In genomic region chr1:17239420-17239819, GRCh38 we compare ENCODE assay signal across 9 cellular contexts. TPM values are rescaled to one million over a fixed set of nuclear protein-coding genes. Genes with fewer than 3 reads are reported as not detected.
A peak's percentile ranks its signal among the peaks of the same experiment; 100 is the strongest.
DNase-seq lines count a peak whose midpoint lies in the region; ATAC-seq and TF ChIP-seq lines count a peak whose summit lies in the region.
"Had no signal": no experiment of that assay in that cellular context is flagged by ENCODE, and none has a peak within 500 bp of the region (broad histone marks: within the 10 kb centered on the region; RNA-seq: fewer than 3 reads in every experiment).

No MANE protein-coding gene starts in this region.

- H3K36me3 ChIP-seq in HEK293 (ENCODE audit: control insufficient read depth in 2 of 2, insufficient read depth in 1 of 2, low read length in 2 of 2) (no peaks in the 10 kb centered on the region), mammary epithelial cell (ENCODE audit: insufficient read depth, low read length) (no peaks in the 10 kb centered on the region), right lobe of liver (no peaks in the 10 kb centered on the region)

- H3K27ac ChIP-seq in HEK293 (ENCODE audit: extremely low read depth, low read depth, low read length) (no peak overlapping the region), mammary epithelial cell (ENCODE audit: insufficient read depth, low read depth, low read length) (no peak overlapping the region), right lobe of liver (no peak overlapping the region)

- POLR2A ChIA-PET in HEK293 (lab: Yijun Ruan, JAX) = interaction anchor here (0.6 kb wide), 1 partner anchor 119 kb away, joined by 3 read pairs; no protein-coding TSS in a partner anchor

- no TSS peak for BruUV-seq in mammary epithelial cell (replicated peaks; lab: Mats Ljungman, UMichigan)

- no peak for TF ChIP-seq POLR2A in right lobe of liver (IDR thresholded peaks at IDR 0.05)

- H2AFZ ChIP-seq in mammary epithelial cell (ENCODE audit: low read depth, low read length) = no peak overlapping the region

- dilution Hi-C loops in mammary epithelial cell (cut with HindIII; ENCODE audit: low sequenced_read_pairs) = no loop called here

- DNase-seq in DMS153 treated with DMSO at 0.1 percent for 48 hours (lab: John Stamatoyannopoulos, UW; ENCODE audit: unreplicated experiment) (peak; percentile 49), NCI-H774 (lab: John Stamatoyannopoulos, UW) (peak; percentile 11), mammary epithelial cell (peak; percentile 91), right lobe of liver (no peak)
- DNase-seq in activated CD8-positive, alpha-beta memory T cell treated with anti-CD3 and anti-CD28 coated beads, Interleukin-2, amount 50 U/mL, for 48 hours = no peak
- DNase-seq: natural killer cell had no signal

- H3K27me3 ChIP-seq in mammary epithelial cell (ENCODE audit: insufficient read depth, low read length) (no peaks in the 10 kb centered on the region), right lobe of liver (no peaks in the 10 kb centered on the region)

- H3K9ac ChIP-seq in mammary epithelial cell (ENCODE audit: insufficient read depth, low read length) = no peak overlapping the region

- CTCF ChIA-PET in HEK293 (lab: Yijun Ruan, JAX) (interaction anchor here (0.6 to 11.3 kb wide), 4 partner anchors 28 to 632 kb away, joined by 3 to 281 read pairs (median 4); partner anchors contain the start of gene PADI2), mammary epithelial cell (lab: Charles Lee; ENCODE audit: low non-redundant PET) (interaction anchor here (0.6 kb wide), 1 partner anchor 238 kb away, joined by 10 read pairs; no protein-coding TSS in a partner anchor)

- in situ Hi-C loops in mammary epithelial cell (cut with MboI; ENCODE audit: low sequenced_read_pairs in 2 of 2) = loop anchor here (5.0 to 10.0 kb wide), 3 partner anchors 95 to 168 kb away; no protein-coding TSS in a partner anchor

- no peaks in the 10 kb centered on the region for H3K9me3 ChIP-seq in HEK293 (ENCODE audit: control insufficient read depth, insufficient read depth, low read depth, low read length)
- no peaks in the 10 kb centered on the region for H3K9me3 ChIP-seq in mammary epithelial cell (replicated peaks; ENCODE audit: insufficient read depth, low read length)
- no peaks in the 10 kb centered on the region for H3K9me3 ChIP-seq in right lobe of liver

- H3K4me1 ChIP-seq in HEK293 (ENCODE audit: control insufficient read depth, insufficient read depth, low read length) = no peaks in the 10 kb centered on the region
- peaks cover 15% of the 10 kb centered on the region for H3K4me1 ChIP-seq in mammary epithelial cell (ENCODE audit: insufficient read depth, low read length)
- peaks cover 0 to 5% (median 0%) of the 10 kb centered on the region in 4 donors for H3K4me1 ChIP-seq in right lobe of liver

- H3K79me2 ChIP-seq in mammary epithelial cell (ENCODE audit: insufficient read depth, low read length) = no peaks in the 10 kb centered on the region

- WGBS in mammary epithelial cell (ENCODE audit: low coverage, missing lambda C conversion rate) = 100% methylated on average over 1 of the region's 1 CpG
- WGBS in right lobe of liver (ENCODE audit: insufficient coverage, low coverage, low lambda C conversion rate, missing lambda C conversion rate) = 17% methylated on average over 1 of the region's 1 CpG

- H3K4me2 ChIP-seq in mammary epithelial cell (ENCODE audit: insufficient read depth, low read depth, low read length) = no peak overlapping the region

- H4K20me1 ChIP-seq in mammary epithelial cell (ENCODE audit: insufficient read depth, low read length) = no peaks in the 10 kb centered on the region

- ATAC-seq in right lobe of liver (peak; percentile 46 to 70 (median 56)), HG03565 (IDR thresholded peaks at IDR 0.05; ENCODE audit: unreplicated experiment) (no peak), GM18502 (IDR thresholded peaks at IDR 0.05; ENCODE audit: poor library complexity, unreplicated experiment) (no peak)

- no peak overlapping the region for H3K4me3 ChIP-seq in HEK293 (ENCODE audit: low read depth, low read length)
- H3K4me3 ChIP-seq in mammary epithelial cell (replicated peaks in 1 of 3; ENCODE audit: insufficient read depth in 1 of 3, low read depth in 2 of 3, low read length in 3 of 3) = no peak overlapping the region
- H3K4me3 ChIP-seq in right lobe of liver = no peak overlapping the region

- intact Hi-C loops in mammary epithelial cell (cut with micrococcal nuclease) (loop anchor here (1.0 kb wide), 1 partner anchor 130 kb away; no protein-coding TSS in a partner anchor), right lobe of liver (cut with DNase I) (loop anchor here (5.0 kb wide), 2 partner anchors 177 to 182 kb away; no protein-coding TSS in a partner anchor)

- no peak for TF ChIP-seq CTCF in HEK293 (tag by site-specific recombination; IDR thresholded peaks at IDR 0.05)
- no peak for TF ChIP-seq CTCF in mammary epithelial cell (conservative IDR thresholded peaks at IDR 0.05 in 1 of 2, IDR thresholded peaks at IDR 0.05 in 1 of 2; ENCODE audit: extremely low read depth in 1 of 2, insufficient read depth in 1 of 2, low read depth in 1 of 2, low read length in 2 of 2)
- TF ChIP-seq CTCF in right lobe of liver (IDR thresholded peaks at IDR 0.05) = no peak

TF ChIP-seq in HEK293, 187 proteins besides CTCF, POLR2A, EP300 and RAD21:
- peak; percentile 60 for TF ChIP-seq ZBTB48 (tag by site-specific recombination; IDR thresholded peaks at IDR 0.05)
- TF ChIP-seq ZNF544 (tag by site-specific recombination; IDR thresholded peaks at IDR 0.05) = no peak
- TF ChIP-seq ZNF624 (tag by site-specific recombination; IDR thresholded peaks at IDR 0.05) = no peak
- no peak for TF ChIP-seq ZBTB17 (tag by site-specific recombination; IDR thresholded peaks at IDR 0.05)
- no peak for TF ChIP-seq ZNF530 (tag by site-specific recombination; IDR thresholded peaks at IDR 0.05; ENCODE audit: low read depth)
- TF ChIP-seq ZXDB (tag by site-specific recombination; IDR thresholded peaks at IDR 0.05) = 0 out of 2 replicates have a peak, but pooled peaks have one; percentile 41
- TF ChIP-seq ZNF248 (tag by site-specific recombination; IDR thresholded peaks at IDR 0.05) = no peak
- 0 out of 2 replicates have a peak, but pooled peaks have one; percentile 14 for TF ChIP-seq SP7 (tag by site-specific recombination; IDR thresholded peaks at IDR 0.05)
- TF ChIP-seq ZNF48 (tag by site-specific recombination; IDR thresholded peaks at IDR 0.05) = no peak
- 0 out of 2 replicates have a peak, but pooled peaks have one; percentile 23 for TF ChIP-seq ZNF184 (tag by site-specific recombination; IDR thresholded peaks at IDR 0.05)

RNA-seq across cellular contexts. Expression of gene PADI3, which starts 9.5 kb away (rescaled TPM):
- 1 to 10 TPM; 1.3 to 7.7 TPM for total RNA-seq in mammary epithelial cell
- 6.9 TPM for polyA plus RNA-seq in mammary epithelial cell
- 15.9 TPM for polyA minus RNA-seq in mammary epithelial cell
- total RNA-seq in right lobe of liver = not detected
- total RNA-seq: natural killer cell had no signal

RNA-seq across cellular contexts. Expression of gene PADI1, which starts 34.5 kb away (rescaled TPM):
- total RNA-seq in mammary epithelial cell (under 1 TPM; 0.17 to 0.40 TPM), right lobe of liver (1 to 10 TPM in 2 of 6 experiments, under 1 TPM in 2, not detected in 2; 0.44 to 1.4 (median 0.92) TPM)
- 0.32 TPM for polyA plus RNA-seq in mammary epithelial cell
- polyA minus RNA-seq in mammary epithelial cell = not detected
- total RNA-seq: natural killer cell had no signal

Comparison
In these comparisons a context has a peak if more than half of its experiments do, and no peak if none do; other contexts are left out.
1. DNase-seq: peak in DMS153 treated with DMSO at 0.1 percent for 48 hours (single experiment), NCI-H774 (single experiment) and mammary epithelial cell (single experiment); none in right lobe of liver (0 of 3) and activated CD8-positive, alpha-beta memory T cell treated with anti-CD3 and anti-CD28 coated beads, Interleukin-2, amount 50 U/mL, for 48 hours (single experiment).
2. ATAC-seq: peak in right lobe of liver (4 of 4); none in HG03565 (single experiment) and GM18502 (single experiment).